ENCODE assay signal across 1 cellular context in the genomic region with DNA sequence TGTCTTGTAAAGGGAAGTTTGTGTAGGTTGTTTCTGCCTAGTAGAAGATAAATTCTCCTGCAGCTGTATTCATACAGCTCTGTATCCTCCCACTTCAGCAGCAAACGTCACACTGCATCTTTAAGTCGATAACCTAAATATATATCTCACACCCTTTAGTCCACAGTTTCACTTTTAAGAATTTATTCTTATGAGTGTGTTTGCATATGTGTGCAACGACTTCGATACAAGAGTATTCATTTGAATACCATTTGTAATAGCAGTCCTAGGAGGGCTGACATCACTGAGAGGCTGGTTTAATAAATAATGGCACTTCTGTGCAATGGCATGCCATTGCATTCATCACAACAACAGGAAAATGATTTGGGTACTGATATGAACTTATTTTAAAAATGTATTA.
A peak's percentile ranks its signal among the peaks of the same experiment; 100 is the strongest.
TF ChIP-seq lines count a peak whose summit lies in the region.

No MANE protein-coding gene starts in this region.

TF ChIP-seq in GM12878, 131 proteins besides CTCF, POLR2A, EP300 and RAD21 (continued from another document):
- TF ChIP-seq, protein P1, sequence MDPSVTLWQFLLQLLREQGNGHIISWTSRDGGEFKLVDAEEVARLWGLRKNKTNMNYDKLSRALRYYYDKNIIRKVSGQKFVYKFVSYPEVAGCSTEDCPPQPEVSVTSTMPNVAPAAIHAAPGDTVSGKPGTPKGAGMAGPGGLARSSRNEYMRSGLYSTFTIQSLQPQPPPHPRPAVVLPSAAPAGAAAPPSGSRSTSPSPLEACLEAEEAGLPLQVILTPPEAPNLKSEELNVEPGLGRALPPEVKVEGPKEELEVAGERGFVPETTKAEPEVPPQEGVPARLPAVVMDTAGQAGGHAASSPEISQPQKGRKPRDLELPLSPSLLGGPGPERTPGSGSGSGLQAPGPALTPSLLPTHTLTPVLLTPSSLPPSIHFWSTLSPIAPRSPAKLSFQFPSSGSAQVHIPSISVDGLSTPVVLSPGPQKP (IDR thresholded peaks at IDR 0.05; ENCODE audit: low read depth, low read length), result no peak
- TF ChIP-seq POU2F2 (IDR thresholded peaks at IDR 0.05; ENCODE audit: borderline replicate concordance, low read depth, low read length) (peak; percentile 38; the same call in 1 of the 3 replicates), RCOR1 (conservative IDR thresholded peaks at IDR 0.05; ENCODE audit: low read depth, low read length) (no peak), BCL11A (IDR thresholded peaks at IDR 0.05; ENCODE audit: low read depth, low read length) (peak; percentile 57; the same call in 1 of the 2 replicates), IKZF2 (IDR thresholded peaks at IDR 0.05) (0 out of 4 replicates have a peak, but pooled peaks of 1 of the 2 experiments have one; percentile 9), RBBP5 (conservative IDR thresholded peaks at IDR 0.05) (no peak), BHLHE40 (IDR thresholded peaks at IDR 0.05; ENCODE audit: borderline replicate concordance in 1 of 2, low read depth in 2 of 2, low read length in 1 of 2) (peak in 1 of 2 experiments; percentile 10; a peak in 1 of 4 replicates), PAX5 (IDR thresholded peaks at IDR 0.05; ENCODE audit: borderline replicate concordance, low read depth, low read length) (0 out of 2 replicates have a peak, but pooled peaks have one; percentile 44), SREBF1 (IDR thresholded peaks at IDR 0.05; ENCODE audit: low read length) (peak; percentile 54; the same call in 1 of the 2 replicates), FOXM1 (IDR thresholded peaks at IDR 0.05; ENCODE audit: low read depth, low read length) (0 out of 2 replicates have a peak, but pooled peaks have one; percentile 53), ZBED1 (IDR thresholded peaks at IDR 0.05; ENCODE audit: borderline replicate concordance) (peak; percentile 24; the same call in 1 of the 2 replicates), MTA2 (IDR thresholded peaks at IDR 0.05; ENCODE audit: low read depth) (peak; percentile 39; the same call in 1 of the 2 replicates), CREB1 (IDR thresholded peaks at IDR 0.05; ENCODE audit: low read depth) (peak; percentile 63), CREM (IDR thresholded peaks at IDR 0.05; ENCODE audit: low read depth) (peak; percentile 81; the same call in 1 of the 2 replicates), DPF2 (IDR thresholded peaks at IDR 0.05) (0 out of 2 replicates have a peak, but pooled peaks have one; percentile 35), TCF12 (IDR thresholded peaks at IDR 0.05; ENCODE audit: low read depth, low read length) (0 out of 2 replicates have a peak, but pooled peaks have one; percentile 32), JUNB (IDR thresholded peaks at IDR 0.05) (peak; percentile 89), NRF1 (conservative IDR thresholded peaks at IDR 0.05; ENCODE audit: low read depth, low read length) (no peak), MEF2A (IDR thresholded peaks at IDR 0.05; ENCODE audit: insufficient read depth, low read depth, low read length) (peak; percentile 65; the same call in 1 of the 2 replicates), MYB (IDR thresholded peaks at IDR 0.05; ENCODE audit: borderline replicate concordance, low read depth, low read length) (no peak), GABPA (IDR thresholded peaks at IDR 0.05; ENCODE audit: low read depth) (0 out of 2 replicates have a peak, but pooled peaks have one; percentile 18), KDM1A (IDR thresholded peaks at IDR 0.05; ENCODE audit: borderline replicate concordance) (no peak), HDAC6 (IDR thresholded peaks at IDR 0.05; ENCODE audit: unreplicated experiment) (no peak)
- TF ChIP-seq, protein P2, sequence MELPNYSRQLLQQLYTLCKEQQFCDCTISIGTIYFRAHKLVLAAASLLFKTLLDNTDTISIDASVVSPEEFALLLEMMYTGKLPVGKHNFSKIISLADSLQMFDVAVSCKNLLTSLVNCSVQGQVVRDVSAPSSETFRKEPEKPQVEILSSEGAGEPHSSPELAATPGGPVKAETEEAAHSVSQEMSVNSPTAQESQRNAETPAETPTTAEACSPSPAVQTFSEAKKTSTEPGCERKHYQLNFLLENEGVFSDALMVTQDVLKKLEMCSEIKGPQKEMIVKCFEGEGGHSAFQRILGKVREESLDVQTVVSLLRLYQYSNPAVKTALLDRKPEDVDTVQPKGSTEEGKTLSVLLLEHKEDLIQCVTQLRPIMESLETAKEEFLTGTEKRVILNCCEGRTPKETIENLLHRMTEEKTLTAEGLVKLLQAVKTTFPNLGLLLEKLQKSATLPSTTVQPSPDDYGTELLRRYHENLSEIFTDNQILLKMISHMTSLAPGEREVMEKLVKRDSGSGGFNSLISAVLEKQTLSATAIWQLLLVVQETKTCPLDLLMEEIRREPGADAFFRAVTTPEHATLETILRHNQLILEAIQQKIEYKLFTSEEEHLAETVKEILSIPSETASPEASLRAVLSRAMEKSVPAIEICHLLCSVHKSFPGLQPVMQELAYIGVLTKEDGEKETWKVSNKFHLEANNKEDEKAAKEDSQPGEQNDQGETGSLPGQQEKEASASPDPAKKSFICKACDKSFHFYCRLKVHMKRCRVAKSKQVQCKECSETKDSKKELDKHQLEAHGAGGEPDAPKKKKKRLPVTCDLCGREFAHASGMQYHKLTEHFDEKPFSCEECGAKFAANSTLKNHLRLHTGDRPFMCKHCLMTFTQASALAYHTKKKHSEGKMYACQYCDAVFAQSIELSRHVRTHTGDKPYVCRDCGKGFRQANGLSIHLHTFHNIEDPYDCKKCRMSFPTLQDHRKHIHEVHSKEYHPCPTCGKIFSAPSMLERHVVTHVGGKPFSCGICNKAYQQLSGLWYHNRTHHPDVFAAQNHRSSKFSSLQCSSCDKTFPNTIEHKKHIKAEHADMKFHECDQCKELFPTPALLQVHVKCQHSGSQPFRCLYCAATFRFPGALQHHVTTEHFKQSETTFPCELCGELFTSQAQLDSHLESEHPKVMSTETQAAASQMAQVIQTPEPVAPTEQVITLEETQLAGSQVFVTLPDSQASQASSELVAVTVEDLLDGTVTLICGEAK (IDR thresholded peaks at IDR 0.05; ENCODE audit: borderline replicate concordance), result no peak
- TF ChIP-seq, protein P3, sequence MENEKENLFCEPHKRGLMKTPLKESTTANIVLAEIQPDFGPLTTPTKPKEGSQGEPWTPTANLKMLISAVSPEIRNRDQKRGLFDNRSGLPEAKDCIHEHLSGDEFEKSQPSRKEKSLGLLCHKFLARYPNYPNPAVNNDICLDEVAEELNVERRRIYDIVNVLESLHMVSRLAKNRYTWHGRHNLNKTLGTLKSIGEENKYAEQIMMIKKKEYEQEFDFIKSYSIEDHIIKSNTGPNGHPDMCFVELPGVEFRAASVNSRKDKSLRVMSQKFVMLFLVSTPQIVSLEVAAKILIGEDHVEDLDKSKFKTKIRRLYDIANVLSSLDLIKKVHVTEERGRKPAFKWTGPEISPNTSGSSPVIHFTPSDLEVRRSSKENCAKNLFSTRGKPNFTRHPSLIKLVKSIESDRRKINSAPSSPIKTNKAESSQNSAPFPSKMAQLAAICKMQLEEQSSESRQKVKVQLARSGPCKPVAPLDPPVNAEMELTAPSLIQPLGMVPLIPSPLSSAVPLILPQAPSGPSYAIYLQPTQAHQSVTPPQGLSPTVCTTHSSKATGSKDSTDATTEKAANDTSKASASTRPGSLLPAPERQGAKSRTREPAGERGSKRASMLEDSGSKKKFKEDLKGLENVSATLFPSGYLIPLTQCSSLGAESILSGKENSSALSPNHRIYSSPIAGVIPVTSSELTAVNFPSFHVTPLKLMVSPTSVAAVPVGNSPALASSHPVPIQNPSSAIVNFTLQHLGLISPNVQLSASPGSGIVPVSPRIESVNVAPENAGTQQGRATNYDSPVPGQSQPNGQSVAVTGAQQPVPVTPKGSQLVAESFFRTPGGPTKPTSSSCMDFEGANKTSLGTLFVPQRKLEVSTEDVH (IDR thresholded peaks at IDR 0.05; ENCODE audit: low read depth, partially characterized antibody), result no peak
- TF ChIP-seq, protein P4, sequence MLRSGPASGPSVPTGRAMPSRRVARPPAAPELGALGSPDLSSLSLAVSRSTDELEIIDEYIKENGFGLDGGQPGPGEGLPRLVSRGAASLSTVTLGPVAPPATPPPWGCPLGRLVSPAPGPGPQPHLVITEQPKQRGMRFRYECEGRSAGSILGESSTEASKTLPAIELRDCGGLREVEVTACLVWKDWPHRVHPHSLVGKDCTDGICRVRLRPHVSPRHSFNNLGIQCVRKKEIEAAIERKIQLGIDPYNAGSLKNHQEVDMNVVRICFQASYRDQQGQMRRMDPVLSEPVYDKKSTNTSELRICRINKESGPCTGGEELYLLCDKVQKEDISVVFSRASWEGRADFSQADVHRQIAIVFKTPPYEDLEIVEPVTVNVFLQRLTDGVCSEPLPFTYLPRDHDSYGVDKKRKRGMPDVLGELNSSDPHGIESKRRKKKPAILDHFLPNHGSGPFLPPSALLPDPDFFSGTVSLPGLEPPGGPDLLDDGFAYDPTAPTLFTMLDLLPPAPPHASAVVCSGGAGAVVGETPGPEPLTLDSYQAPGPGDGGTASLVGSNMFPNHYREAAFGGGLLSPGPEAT (IDR thresholded peaks at IDR 0.05; ENCODE audit: low read depth), result no peak
- TF ChIP-seq, protein P5, sequence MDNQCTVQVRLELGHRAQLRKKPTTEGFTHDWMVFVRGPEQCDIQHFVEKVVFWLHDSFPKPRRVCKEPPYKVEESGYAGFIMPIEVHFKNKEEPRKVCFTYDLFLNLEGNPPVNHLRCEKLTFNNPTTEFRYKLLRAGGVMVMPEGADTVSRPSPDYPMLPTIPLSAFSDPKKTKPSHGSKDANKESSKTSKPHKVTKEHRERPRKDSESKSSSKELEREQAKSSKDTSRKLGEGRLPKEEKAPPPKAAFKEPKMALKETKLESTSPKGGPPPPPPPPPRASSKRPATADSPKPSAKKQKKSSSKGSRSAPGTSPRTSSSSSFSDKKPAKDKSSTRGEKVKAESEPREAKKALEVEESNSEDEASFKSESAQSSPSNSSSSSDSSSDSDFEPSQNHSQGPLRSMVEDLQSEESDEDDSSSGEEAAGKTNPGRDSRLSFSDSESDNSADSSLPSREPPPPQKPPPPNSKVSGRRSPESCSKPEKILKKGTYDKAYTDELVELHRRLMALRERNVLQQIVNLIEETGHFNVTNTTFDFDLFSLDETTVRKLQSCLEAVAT (IDR thresholded peaks at IDR 0.05), result no peak
- TF ChIP-seq, protein P6, sequence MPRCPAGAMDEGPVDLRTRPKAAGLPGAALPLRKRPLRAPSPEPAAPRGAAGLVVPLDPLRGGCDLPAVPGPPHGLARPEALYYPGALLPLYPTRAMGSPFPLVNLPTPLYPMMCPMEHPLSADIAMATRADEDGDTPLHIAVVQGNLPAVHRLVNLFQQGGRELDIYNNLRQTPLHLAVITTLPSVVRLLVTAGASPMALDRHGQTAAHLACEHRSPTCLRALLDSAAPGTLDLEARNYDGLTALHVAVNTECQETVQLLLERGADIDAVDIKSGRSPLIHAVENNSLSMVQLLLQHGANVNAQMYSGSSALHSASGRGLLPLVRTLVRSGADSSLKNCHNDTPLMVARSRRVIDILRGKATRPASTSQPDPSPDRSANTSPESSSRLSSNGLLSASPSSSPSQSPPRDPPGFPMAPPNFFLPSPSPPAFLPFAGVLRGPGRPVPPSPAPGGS (IDR thresholded peaks at IDR 0.05; ENCODE audit: borderline replicate concordance, insufficient read depth, low read depth, low read length, poor library complexity, severe bottlenecking), result no peak
- TF ChIP-seq, protein P7, sequence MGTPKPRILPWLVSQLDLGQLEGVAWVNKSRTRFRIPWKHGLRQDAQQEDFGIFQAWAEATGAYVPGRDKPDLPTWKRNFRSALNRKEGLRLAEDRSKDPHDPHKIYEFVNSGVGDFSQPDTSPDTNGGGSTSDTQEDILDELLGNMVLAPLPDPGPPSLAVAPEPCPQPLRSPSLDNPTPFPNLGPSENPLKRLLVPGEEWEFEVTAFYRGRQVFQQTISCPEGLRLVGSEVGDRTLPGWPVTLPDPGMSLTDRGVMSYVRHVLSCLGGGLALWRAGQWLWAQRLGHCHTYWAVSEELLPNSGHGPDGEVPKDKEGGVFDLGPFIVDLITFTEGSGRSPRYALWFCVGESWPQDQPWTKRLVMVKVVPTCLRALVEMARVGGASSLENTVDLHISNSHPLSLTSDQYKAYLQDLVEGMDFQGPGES (IDR thresholded peaks at IDR 0.05), result no peak
- TF ChIP-seq, protein P8, sequence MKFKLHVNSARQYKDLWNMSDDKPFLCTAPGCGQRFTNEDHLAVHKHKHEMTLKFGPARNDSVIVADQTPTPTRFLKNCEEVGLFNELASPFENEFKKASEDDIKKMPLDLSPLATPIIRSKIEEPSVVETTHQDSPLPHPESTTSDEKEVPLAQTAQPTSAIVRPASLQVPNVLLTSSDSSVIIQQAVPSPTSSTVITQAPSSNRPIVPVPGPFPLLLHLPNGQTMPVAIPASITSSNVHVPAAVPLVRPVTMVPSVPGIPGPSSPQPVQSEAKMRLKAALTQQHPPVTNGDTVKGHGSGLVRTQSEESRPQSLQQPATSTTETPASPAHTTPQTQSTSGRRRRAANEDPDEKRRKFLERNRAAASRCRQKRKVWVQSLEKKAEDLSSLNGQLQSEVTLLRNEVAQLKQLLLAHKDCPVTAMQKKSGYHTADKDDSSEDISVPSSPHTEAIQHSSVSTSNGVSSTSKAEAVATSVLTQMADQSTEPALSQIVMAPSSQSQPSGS (IDR thresholded peaks at IDR 0.05; ENCODE audit: low read length), result peak; percentile 63; the same call in 1 of the 2 replicates
- TF ChIP-seq, protein P9, sequence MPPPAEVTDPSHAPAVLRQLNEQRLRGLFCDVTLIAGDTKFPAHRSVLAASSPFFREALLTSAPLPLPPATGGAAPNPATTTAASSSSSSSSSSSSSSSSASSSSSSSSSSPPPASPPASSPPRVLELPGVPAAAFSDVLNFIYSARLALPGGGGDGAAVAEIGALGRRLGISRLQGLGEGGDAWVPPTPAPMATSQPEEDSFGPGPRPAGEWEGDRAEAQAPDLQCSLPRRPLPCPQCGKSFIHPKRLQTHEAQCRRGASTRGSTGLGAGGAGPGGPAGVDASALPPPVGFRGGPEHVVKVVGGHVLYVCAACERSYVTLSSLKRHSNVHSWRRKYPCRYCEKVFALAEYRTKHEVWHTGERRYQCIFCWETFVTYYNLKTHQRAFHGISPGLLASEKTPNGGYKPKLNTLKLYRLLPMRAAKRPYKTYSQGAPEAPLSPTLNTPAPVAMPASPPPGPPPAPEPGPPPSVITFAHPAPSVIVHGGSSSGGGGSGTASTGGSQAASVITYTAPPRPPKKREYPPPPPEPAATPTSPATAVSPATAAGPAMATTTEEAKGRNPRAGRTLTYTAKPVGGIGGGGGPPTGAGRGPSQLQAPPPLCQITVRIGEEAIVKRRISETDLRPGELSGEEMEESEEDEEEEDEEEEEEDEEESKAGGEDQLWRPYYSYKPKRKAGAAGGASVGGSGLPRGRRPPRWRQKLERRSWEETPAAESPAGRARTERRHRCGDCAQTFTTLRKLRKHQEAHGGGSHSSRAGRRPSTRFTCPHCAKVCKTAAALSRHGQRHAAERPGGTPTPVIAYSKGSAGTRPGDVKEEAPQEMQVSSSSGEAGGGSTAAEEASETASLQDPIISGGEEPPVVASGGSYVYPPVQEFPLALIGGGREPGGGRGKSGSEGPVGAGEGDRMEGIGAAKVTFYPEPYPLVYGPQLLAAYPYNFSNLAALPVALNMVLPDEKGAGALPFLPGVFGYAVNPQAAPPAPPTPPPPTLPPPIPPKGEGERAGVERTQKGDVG (CRISPR knock-in tag; IDR thresholded peaks at IDR 0.05), result no peak
